Comparison of ENCODE assay signal across 25 cellular contexts in the genomic region with DNA sequence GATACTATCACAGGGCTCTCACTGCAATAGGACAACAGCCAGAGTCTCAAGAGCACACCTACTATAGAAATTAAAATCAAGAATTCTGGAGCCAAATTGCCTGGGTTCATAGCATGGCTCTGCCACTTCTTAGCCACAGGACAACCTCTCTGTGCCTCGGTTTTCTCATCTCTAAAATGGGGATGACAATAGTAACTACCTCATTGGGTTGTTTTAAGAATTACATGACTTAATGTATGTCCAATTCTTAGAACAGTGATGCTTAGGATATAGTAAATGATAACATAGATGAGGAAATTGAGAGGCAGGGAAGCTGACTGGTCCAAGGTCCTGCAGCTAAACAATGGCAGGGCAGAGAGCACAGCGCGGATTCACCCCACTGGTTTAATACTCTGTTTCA. TPM values are rescaled to one million over a fixed set of nuclear protein-coding genes. Genes with fewer than 3 reads are reported as not detected.
A peak's percentile ranks its signal among the peaks of the same experiment; 100 is the strongest.
DNase-seq lines count a peak whose midpoint lies in the region; ATAC-seq and TF ChIP-seq lines count a peak whose summit lies in the region.
"Had no signal": no experiment of that assay in that cellular context is flagged by ENCODE, and none has a peak within 500 bp of the region (broad histone marks: within the 10 kb centered on the region; RNA-seq: fewer than 3 reads in every experiment).

No MANE protein-coding gene starts in this region.

- no peak overlapping the region for H3K23ac ChIP-seq in mesenchymal stem cell (ENCODE audit: low read length in 2 of 2)

- DNase-seq in RWPE2 (ENCODE audit: low spot score), result no peak
- DNase-seq in mesenchymal stem cell, result no peak
- no peak for DNase-seq in smooth muscle cell (lab: John Stamatoyannopoulos, UW; ENCODE audit: unreplicated experiment)
- no peak for DNase-seq in superior temporal gyrus (ENCODE audit: extremely low spot score)
- DNase-seq in HUDEP-2 (lab: John Stamatoyannopoulos, UW; ENCODE audit: unreplicated experiment in 76 of 76), result no peak
- no peak for DNase-seq in NCI-H128 (lab: John Stamatoyannopoulos, UW; ENCODE audit: unreplicated experiment)
- DNase-seq: 8988T; BE2C; CD4-positive, alpha-beta memory T cell; CD4-positive, CD25-positive, alpha-beta regulatory T cell; CD8-positive, alpha-beta memory T cell; COR-L47; DMS 273 treated with DMSO at 0.1 percent for 48 hours; DMS153; DMS53; DMS79; DND-41; GDM1 had no signal

- H3K4me3 Mint-ChIP-seq in activated T-helper 17 cell treated with anti-CD3 and anti-CD28 coated beads, Interleukin-2, amount 50 U/mL, for 72 hours, result no peak overlapping the region
- H3K4me3 Mint-ChIP-seq: CD14-positive monocyte; CD4-positive, alpha-beta memory T cell; CD4-positive, CD25-positive, alpha-beta regulatory T cell; CD8-positive, alpha-beta memory T cell had no signal

- no peak overlapping the region for H2BK5ac ChIP-seq in mesenchymal stem cell (ENCODE audit: low read depth, low read length, poor library complexity, severe bottlenecking)

- no peak overlapping the region for H3K14ac ChIP-seq in mesenchymal stem cell (ENCODE audit: low read length in 2 of 2)

- H3K27me3 ChIP-seq in RWPE2 (ENCODE audit: insufficient read depth, poor library complexity, severe bottlenecking) (no peaks in the 10 kb centered on the region), mesenchymal stem cell (ENCODE audit: control insufficient read depth in 1 of 2, insufficient read depth in 1 of 2, low read length in 2 of 2) (no peaks in the 10 kb centered on the region), smooth muscle cell (ENCODE audit: low read depth) (no peaks in the 10 kb centered on the region)
- H3K27me3 ChIP-seq: BE2C, BLaER1 had no signal

- H3F3A ChIP-seq in smooth muscle cell (ENCODE audit: low read depth), result peaks cover 8% of the 10 kb centered on the region

- H3K27ac Mint-ChIP-seq in activated T-helper 17 cell treated with anti-CD3 and anti-CD28 coated beads, Interleukin-2, amount 50 U/mL, for 72 hours, result peak overlapping the region; percentile 36

- no peak overlapping the region for H4K91ac ChIP-seq in mesenchymal stem cell (ENCODE audit: low read length)

- H4K8ac ChIP-seq in mesenchymal stem cell (ENCODE audit: low read length), result no peak overlapping the region

- H2BK12ac ChIP-seq in mesenchymal stem cell (ENCODE audit: low read length in 2 of 2), result no peak overlapping the region

- H3K9ac ChIP-seq in mesenchymal stem cell (ENCODE audit: low read length) (no peak overlapping the region), smooth muscle cell (ENCODE audit: low read depth) (no peak overlapping the region)
- H3K9ac ChIP-seq: BLaER1 had no signal

- H3K4me2 ChIP-seq in mesenchymal stem cell (ENCODE audit: low read length, poor library complexity, severe bottlenecking) (no peak overlapping the region), smooth muscle cell (no peak overlapping the region)
- H3K4me2 ChIP-seq: BLaER1 had no signal

- no peaks in the 10 kb centered on the region for H3K79me1 ChIP-seq in mesenchymal stem cell (replicated peaks; ENCODE audit: low read length, poor library complexity, severe bottlenecking)

- no peak overlapping the region for H2AFZ ChIP-seq in mesenchymal stem cell (ENCODE audit: low read depth, low read length)
- H2AFZ ChIP-seq in smooth muscle cell (ENCODE audit: low read depth), result no peak overlapping the region

- H3K27me3 Mint-ChIP-seq in activated T-helper 17 cell treated with anti-CD3 and anti-CD28 coated beads, Interleukin-2, amount 50 U/mL, for 72 hours, result no peaks in the 10 kb centered on the region
- H3K27me3 Mint-ChIP-seq: CD4-positive, alpha-beta memory T cell; CD4-positive, CD25-positive, alpha-beta regulatory T cell; CD8-positive, alpha-beta memory T cell had no signal

- no peaks in the 10 kb centered on the region for H3K9me3 ChIP-seq in RWPE2 (ENCODE audit: severe bottlenecking)
- H3K9me3 ChIP-seq in mesenchymal stem cell (ENCODE audit: control insufficient read depth, low read length), result no peaks in the 10 kb centered on the region
- H3K9me3 ChIP-seq in smooth muscle cell (replicated peaks; ENCODE audit: low read depth), result no peaks in the 10 kb centered on the region
- H3K9me3 ChIP-seq: BE2C, BLaER1 had no signal

- H3K18ac ChIP-seq in mesenchymal stem cell (ENCODE audit: low read depth in 1 of 2, low read length in 2 of 2), result no peak overlapping the region

- WGBS in mesenchymal stem cell, result 87% methylated on average over 3 of the region's 3 CpGs
- 94% methylated on average over 3 of the region's 3 CpGs for WGBS in smooth muscle cell (ENCODE audit: low lambda C conversion rate)

- H3K9me3 Mint-ChIP-seq in activated T-helper 17 cell treated with anti-CD3 and anti-CD28 coated beads, Interleukin-2, amount 50 U/mL, for 72 hours, result no peaks in the 10 kb centered on the region
- H3K9me3 Mint-ChIP-seq: CD4-positive, alpha-beta memory T cell; CD4-positive, CD25-positive, alpha-beta regulatory T cell; CD8-positive, alpha-beta memory T cell had no signal

- H2BK120ac ChIP-seq in mesenchymal stem cell (ENCODE audit: low read depth, low read length), result no peak overlapping the region

- no peak for ATAC-seq in RWPE2 (ENCODE audit: low read depth)
- ATAC-seq in activated T-helper 17 cell treated with anti-CD3 and anti-CD28 coated beads, Interleukin-2, amount 50 U/mL, for 72 hours (replicated peaks), result no peak
- ATAC-seq: GM12878 had no signal

- TF ChIP-seq CTCF in RWPE2 (IDR thresholded peaks at IDR 0.05; ENCODE audit: poor library complexity, severe bottlenecking) (no peak), smooth muscle cell (IDR thresholded peaks at IDR 0.05; ENCODE audit: borderline replicate concordance, insufficient read depth, poor library complexity, severe bottlenecking) (no peak)

- H3K27ac ChIP-seq in RWPE2 (ENCODE audit: poor library complexity, severe bottlenecking) (peak overlapping the region; percentile 67), mesenchymal stem cell (ENCODE audit: low read length, poor library complexity, severe bottlenecking) (no peak overlapping the region), smooth muscle cell (ENCODE audit: low read depth) (peak overlapping the region; percentile 97)
- H3K27ac ChIP-seq: BLaER1 had no signal

- no peaks in the 10 kb centered on the region for H4K20me1 ChIP-seq in smooth muscle cell (ENCODE audit: low read depth)
- H4K20me1 ChIP-seq: BLaER1 had no signal

- no peak overlapping the region for H2BK15ac ChIP-seq in mesenchymal stem cell (ENCODE audit: low read depth, poor library complexity, severe bottlenecking)

- no peak overlapping the region for H3K4ac ChIP-seq in mesenchymal stem cell (ENCODE audit: low read depth in 1 of 2, low read length in 2 of 2)

- H3K4me1 Mint-ChIP-seq in activated T-helper 17 cell treated with anti-CD3 and anti-CD28 coated beads, Interleukin-2, amount 50 U/mL, for 72 hours, result peaks cover 6% of the 10 kb centered on the region
- H3K4me1 Mint-ChIP-seq: CD4-positive, CD25-positive, alpha-beta regulatory T cell; CD8-positive, alpha-beta memory T cell had no signal

- H3K79me2 ChIP-seq in smooth muscle cell (ENCODE audit: low read depth), result no peaks in the 10 kb centered on the region

- H2AK5ac ChIP-seq in mesenchymal stem cell (ENCODE audit: low read length, severe bottlenecking), result peak overlapping the region; percentile 21

- H3K36me3 ChIP-seq in RWPE2 (ENCODE audit: low read depth) (no peaks in the 10 kb centered on the region), mesenchymal stem cell (ENCODE audit: control insufficient read depth in 1 of 2, insufficient read depth in 2 of 2, low read depth in 1 of 2, low read length in 2 of 2) (peaks cover 0 to 8% of the 10 kb centered on the region in 2 experiments), smooth muscle cell (ENCODE audit: low read depth) (no peaks in the 10 kb centered on the region)
- H3K36me3 ChIP-seq: BE2C had no signal

- H3K4me1 ChIP-seq in RWPE2 (ENCODE audit: insufficient read depth, poor library complexity, severe bottlenecking), result peaks cover 7% of the 10 kb centered on the region
- peaks cover 10% of the 10 kb centered on the region for H3K4me1 ChIP-seq in mesenchymal stem cell (ENCODE audit: control insufficient read depth, insufficient read depth, low read depth, low read length)
- peaks cover 6% of the 10 kb centered on the region for H3K4me1 ChIP-seq in smooth muscle cell (ENCODE audit: low read depth)
- H3K4me1 ChIP-seq: BE2C, BLaER1 had no signal

- peaks cover 14% of the 10 kb centered on the region for H3K36me3 Mint-ChIP-seq in activated T-helper 17 cell treated with anti-CD3 and anti-CD28 coated beads, Interleukin-2, amount 50 U/mL, for 72 hours (ENCODE audit: low read depth)

- H3K4me3 ChIP-seq in RWPE2 (ENCODE audit: severe bottlenecking) (no peak overlapping the region), mesenchymal stem cell (ENCODE audit: insufficient read depth in 1 of 2, low read depth in 1 of 2, low read length in 2 of 2) (no peak overlapping the region), smooth muscle cell (no peak overlapping the region)
- H3K4me3 ChIP-seq: BLaER1, GM12878 had no signal

RNA-seq across cellular contexts. Expression of a gene that starts 11.0 kb away (rescaled TPM):
- total RNA-seq in activated T-helper 17 cell treated with anti-CD3 and anti-CD28 coated beads, Interleukin-2, amount 50 U/mL, for 72 hours, result 1 to 10 TPM in 1 of 2 donors, under 1 TPM in 1; 0.87 to 3.4 TPM
- not detected for polyA plus RNA-seq in mesenchymal stem cell (2013, experiment 1 of 2)
- polyA plus RNA-seq in mesenchymal stem cell (2013, experiment 2 of 2), result 0.04 TPM
- total RNA-seq in smooth muscle cell, result 142 and 193 TPM in 2 replicates
- 165 and 543 TPM in 2 replicates for polyA plus RNA-seq in smooth muscle cell
- total RNA-seq: A673; CD4-positive, alpha-beta memory T cell; CD4-positive, CD25-positive, alpha-beta regulatory T cell; CD8-positive, alpha-beta memory T cell; G401 had no signal
- polyA plus RNA-seq: AG04450; CD14-positive monocyte; CD4-positive, alpha-beta memory T cell; CD4-positive, CD25-positive, alpha-beta regulatory T cell had no signal

RNA-seq across cellular contexts. Expression of a gene that starts 30.6 kb away (rescaled TPM):
- total RNA-seq in activated T-helper 17 cell treated with anti-CD3 and anti-CD28 coated beads, Interleukin-2, amount 50 U/mL, for 72 hours, result 10 to 100 TPM; 15.8 to 25.4 TPM
- polyA plus RNA-seq in mesenchymal stem cell (2013, experiment 1 of 2), result 8.5 TPM
- polyA plus RNA-seq in mesenchymal stem cell (2013, experiment 2 of 2), result 8.6 TPM
- 14.7 and 21.3 TPM in 2 replicates for total RNA-seq in smooth muscle cell
- 7.4 and 9.3 TPM in 2 replicates for polyA plus RNA-seq in smooth muscle cell

RNA-seq across cellular contexts. Expression of a gene that starts 30.7 kb away (rescaled TPM):
- total RNA-seq in activated T-helper 17 cell treated with anti-CD3 and anti-CD28 coated beads, Interleukin-2, amount 50 U/mL, for 72 hours, result 10 to 100 TPM; 29.3 to 35.1 TPM
- polyA plus RNA-seq in mesenchymal stem cell (2013, experiment 1 of 2), result 19.9 TPM
- 20.4 TPM for polyA plus RNA-seq in mesenchymal stem cell (2013, experiment 2 of 2)
- total RNA-seq in smooth muscle cell, result 45.9 and 54.4 TPM in 2 replicates
- polyA plus RNA-seq in smooth muscle cell, result 19.3 and 26.7 TPM in 2 replicates

Comparison
In these comparisons a context has a peak if more than half of its experiments do, and no peak if none do; other contexts are left out.
1. RNA of a gene that starts 11.0 kb away (total RNA-seq): 142 to 193 TPM in smooth muscle cell; 0.87 to 3.4 TPM in activated T-helper 17 cell treated with anti-CD3 and anti-CD28 coated beads, Interleukin-2, amount 50 U/mL, for 72 hours; every median in the first group is over 10 times any median in the second.